ENCODE assay signal across 8 cellular contexts in the genomic region with DNA sequence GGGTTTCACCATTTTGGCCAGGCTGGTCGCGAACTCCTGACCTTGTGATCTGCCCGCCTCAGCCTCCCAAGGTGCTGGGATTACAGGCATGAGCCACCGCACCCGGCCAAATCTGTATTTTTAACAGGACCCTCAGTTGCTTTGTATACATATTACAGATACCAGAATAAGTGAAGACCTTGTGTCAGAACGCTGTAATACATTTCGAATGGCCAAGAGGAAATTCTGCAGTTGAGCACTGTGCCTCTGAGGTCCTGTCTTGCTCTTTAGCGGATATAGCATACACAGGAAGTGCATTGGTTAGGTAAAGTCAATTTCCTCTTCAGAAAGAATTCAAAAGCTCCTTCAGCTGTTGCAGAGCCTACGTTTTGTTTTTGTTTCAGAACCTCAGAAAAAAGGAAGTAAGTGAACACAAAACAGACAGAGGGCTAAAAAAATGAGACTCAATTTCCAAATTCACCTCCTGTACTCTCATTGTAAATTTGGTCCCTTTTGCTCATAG. TPM values are rescaled to one million over a fixed set of nuclear protein-coding genes. Genes with fewer than 3 reads are reported as not detected.
DNase-seq lines count a peak whose midpoint lies in the region; ATAC-seq, FAIRE-seq and TF ChIP-seq lines count a peak whose summit lies in the region.

No MANE protein-coding gene starts in this region.

- intact Hi-C loops in left lung (cut with DNase I) (no loop called here), posterior vena cava (cut with DNase I) (loop anchor here in 1 of 2 donors (5.0 kb wide), 1 partner anchor 1083 kb away; no protein-coding TSS in a partner anchor)

- H3K4me1 ChIP-seq in left lung, result peaks cover 5 to 77% of the 10 kb centered on the region in 2 donors

- no peak for FAIRE-seq in urothelium cell line (lab: Jason Lieb, UNC)

- no peaks in the 10 kb centered on the region for H3K9me3 ChIP-seq in left lung

- peak; percentile 84 for ATAC-seq in GM18867 (IDR thresholded peaks at IDR 0.05; ENCODE audit: unreplicated experiment)
- ATAC-seq in HG02840 (IDR thresholded peaks at IDR 0.05; ENCODE audit: low FRiP score, unreplicated experiment), result peak; percentile 83
- peak; percentile 54 for ATAC-seq in left lung

- DNase-seq in SIG-M5 treated with dmso at 0.1 percent for 504 hours (lab: John Stamatoyannopoulos, UW; ENCODE audit: unreplicated experiment), result peak; percentile 97
- no peak for DNase-seq in left lung
- DNase-seq in urothelium cell line (ENCODE audit: low spot score), result no peak
- no peak for DNase-seq in GM19240 (ENCODE audit: insufficient read length, low spot score)
- no peak for DNase-seq in posterior vena cava (ENCODE audit: low spot score)
- DNase-seq in NCI-H526 (lab: John Stamatoyannopoulos, UW), result no peak

- no peaks in the 10 kb centered on the region for H3K27me3 ChIP-seq in left lung

- H3K36me3 ChIP-seq in left lung, result peaks cover 0 to 12% of the 10 kb centered on the region in 2 donors

- no peak overlapping the region for H3K4me3 ChIP-seq in left lung

- H3K27ac ChIP-seq in left lung, result peak overlapping the region; percentile 54 to 87

- TF ChIP-seq CTCF in left lung (IDR thresholded peaks at IDR 0.05), result no peak

RNA-seq across cellular contexts. Expression of a gene that starts 15.7 kb away (rescaled TPM):
- total RNA-seq in left lung, result 10 to 100 TPM; 13.1 to 26.4 TPM
- 10 to 100 TPM in 1 of 2 donors, 1 to 10 TPM in 1; 8.1 to 10.1 TPM for total RNA-seq in posterior vena cava

RNA-seq across cellular contexts. Expression of a gene that starts 22.9 kb away (rescaled TPM):
- total RNA-seq in left lung, result 1 to 10 TPM; 2.6 to 4.4 TPM
- 1 to 10 TPM; 1.4 to 1.5 TPM for total RNA-seq in posterior vena cava
